Comparison of ENCODE assay signal across 2 cellular contexts in genomic region chr12:3253682-3254275, GRCh38.
TF ChIP-seq lines count a peak whose summit lies in the region.

No MANE protein-coding gene starts in this region.

TF ChIP-seq in H1, 55 proteins besides CTCF, POLR2A, EP300 and RAD21 (continued from another document):
- TF ChIP-seq PHF8 (conservative IDR thresholded peaks at IDR 0.05; ENCODE audit: low read depth, low read length) (no peak), SP4 (IDR thresholded peaks at IDR 0.05; ENCODE audit: low read length) (no peak), CHD2 (IDR thresholded peaks at IDR 0.05; ENCODE audit: low read length) (no peak), MAFK (IDR thresholded peaks at IDR 0.05; ENCODE audit: low read depth, low read length) (no peak), NRF1 (IDR thresholded peaks at IDR 0.05; ENCODE audit: low read depth, low read length) (no peak), RFX5 (IDR thresholded peaks at IDR 0.05; ENCODE audit: borderline replicate concordance, low read depth, low read length) (no peak), POU5F1 (IDR thresholded peaks at IDR 0.05; ENCODE audit: low read depth, low read length) (no peak), CTBP2 (IDR thresholded peaks at IDR 0.05; ENCODE audit: borderline replicate concordance, insufficient read depth, insufficient read length, low read length) (no peak)

TF ChIP-seq in SK-N-SH, 30 proteins besides CTCF, POLR2A, EP300 and RAD21 (continued from another document):
- TF ChIP-seq, protein P1, sequence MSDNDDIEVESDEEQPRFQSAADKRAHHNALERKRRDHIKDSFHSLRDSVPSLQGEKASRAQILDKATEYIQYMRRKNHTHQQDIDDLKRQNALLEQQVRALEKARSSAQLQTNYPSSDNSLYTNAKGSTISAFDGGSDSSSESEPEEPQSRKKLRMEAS (IDR thresholded peaks at IDR 0.05; ENCODE audit: low read depth): no peak
- TF ChIP-seq RXRA (IDR thresholded peaks at IDR 0.05; ENCODE audit: borderline replicate concordance, low read depth) (no peak), EZH2phosphoT487 (IDR thresholded peaks at IDR 0.05; ENCODE audit: borderline replicate concordance, low read depth) (no peak), REST (IDR thresholded peaks at IDR 0.05; ENCODE audit: low read depth, low read length) (no peak), TCF12 (IDR thresholded peaks at IDR 0.05) (no peak), RCOR1 (IDR thresholded peaks at IDR 0.05; ENCODE audit: low read length) (no peak), NRF1 (IDR thresholded peaks at IDR 0.05; ENCODE audit: low read depth, low read length) (no peak), SMC3 (IDR thresholded peaks at IDR 0.05; ENCODE audit: low read depth, low read length) (no peak), CHD2 (IDR thresholded peaks at IDR 0.05; ENCODE audit: low read length, partially characterized antibody) (no peak), RFX5 (IDR thresholded peaks at IDR 0.05; ENCODE audit: low read length) (no peak), USF2 (IDR thresholded peaks at IDR 0.05; ENCODE audit: borderline replicate concordance, low read depth, low read length) (no peak), NFIC (IDR thresholded peaks at IDR 0.05; ENCODE audit: borderline replicate concordance) (no peak), MXI1 (IDR thresholded peaks at IDR 0.05; ENCODE audit: low read depth, low read length) (no peak), POLR2AphosphoS5 (IDR thresholded peaks at IDR 0.05; ENCODE audit: low read depth, low read length) (no peak), SIN3A (IDR thresholded peaks at IDR 0.05; ENCODE audit: borderline replicate concordance, low read depth, low read length) (no peak), TEAD4 (IDR thresholded peaks at IDR 0.05; ENCODE audit: borderline replicate concordance, insufficient read depth) (no peak)
